Comparison of ENCODE assay signal across 10 cellular contexts in genomic region chr2:74556159-74556558, GRCh38. TPM values are rescaled to one million over a fixed set of nuclear protein-coding genes. Genes with fewer than 3 reads are reported as not detected.
DNase-seq lines count a peak whose midpoint lies in the region; ATAC-seq and TF ChIP-seq lines count a peak whose summit lies in the region.
"Had no signal": no experiment of that assay in that cellular context is flagged by ENCODE, and none has a peak within 500 bp of the region (broad histone marks: within the 10 kb centered on the region; RNA-seq: fewer than 3 reads in every experiment).

No MANE protein-coding gene starts in this region.

- intact Hi-C loops in CD4-positive, alpha-beta memory T cell (cut with micrococcal nuclease), result loop anchor here (10.0 kb wide), 1 partner anchor 161 kb away; no protein-coding TSS in a partner anchor
- intact Hi-C loops in psoas muscle (cut with DNase I) (no loop called here), posterior cingulate gyrus (cut with DNase I) (no loop called here)

- ATAC-seq in central memory CD8-positive, alpha-beta T cell (replicated peaks; ENCODE audit: extremely low read depth, poor library complexity, severe bottlenecking), result no peak
- no peak for ATAC-seq in psoas muscle
- ATAC-seq in HG03095 (IDR thresholded peaks at IDR 0.05; ENCODE audit: unreplicated experiment), result no peak
- ATAC-seq in HG02759 (IDR thresholded peaks at IDR 0.05; ENCODE audit: unreplicated experiment), result no peak

- WGBS in psoas muscle, 3 donors, result 80 to 90% (median 82%) methylated on average over 13 to 14 of the region's 14 CpGs

- TF ChIP-seq CTCF in HFFc6 (IDR thresholded peaks at IDR 0.05) (no peak), psoas muscle (IDR thresholded peaks at IDR 0.05) (no peak)

- DNase-seq in CD4-positive, alpha-beta memory T cell, result no peak
- DNase-seq in HFFc6 (no peak), psoas muscle (no peak), NCI-H1048 (lab: John Stamatoyannopoulos, UW) (no peak), posterior cingulate gyrus (no peak)
- DNase-seq in central memory CD8-positive, alpha-beta T cell (ENCODE audit: low spot score in 2 of 2), result no peak
- DNase-seq: DMS53 had no signal

- peaks cover 0 to 20% of the 10 kb centered on the region in 2 donors for H3K36me3 Mint-ChIP-seq in CD4-positive, alpha-beta memory T cell
- H3K36me3 Mint-ChIP-seq in HFFc6 (ENCODE audit: low read depth), result peaks cover 9% of the 10 kb centered on the region
- peaks cover 27% of the 10 kb centered on the region for H3K36me3 Mint-ChIP-seq in central memory CD8-positive, alpha-beta T cell (ENCODE audit: insufficient read depth)

- peaks cover 16% of the 10 kb centered on the region for H3K4me1 ChIP-seq in CD4-positive, alpha-beta memory T cell (ENCODE audit: insufficient read depth, low read length)
- H3K4me1 ChIP-seq in psoas muscle, result peaks cover 10% of the 10 kb centered on the region

- peaks cover 7 to 31% (median 19%) of the 10 kb centered on the region in 4 donors for H3K4me1 Mint-ChIP-seq in CD4-positive, alpha-beta memory T cell
- H3K4me1 Mint-ChIP-seq in HFFc6 (ENCODE audit: low read depth), result peaks cover 31% of the 10 kb centered on the region
- peaks cover 12% of the 10 kb centered on the region for H3K4me1 Mint-ChIP-seq in central memory CD8-positive, alpha-beta T cell

- H3K27me3 ChIP-seq in CD4-positive, alpha-beta memory T cell (ENCODE audit: insufficient read depth, low read length), result no peaks in the 10 kb centered on the region
- H3K27me3 ChIP-seq in psoas muscle (ENCODE audit: insufficient read depth in 3 of 3, low read length in 2 of 3), result peaks cover 0 to 56% (median 15%) of the 10 kb centered on the region in 3 donors

- no peaks in the 10 kb centered on the region for H3K9me3 ChIP-seq in CD4-positive, alpha-beta memory T cell (ENCODE audit: control insufficient read depth in 1 of 2, low read length in 2 of 2)
- no peaks in the 10 kb centered on the region for H3K9me3 ChIP-seq in psoas muscle

- H3K4me3 ChIP-seq in CD4-positive, alpha-beta memory T cell (ENCODE audit: low read length in 2 of 2), result no peak overlapping the region
- H3K4me3 ChIP-seq in psoas muscle, result peak overlapping the region; percentile 76

- peaks cover under 1 to 16% of the 10 kb centered on the region in 2 donors for H3K27me3 Mint-ChIP-seq in CD4-positive, alpha-beta memory T cell
- H3K27me3 Mint-ChIP-seq in HFFc6 (ENCODE audit: insufficient read depth), result peaks cover 7% of the 10 kb centered on the region
- peaks cover 17% of the 10 kb centered on the region for H3K27me3 Mint-ChIP-seq in central memory CD8-positive, alpha-beta T cell

- POLR2A ChIA-PET in CD4-positive, alpha-beta memory T cell (lab: Charles Lee; ENCODE audit: partially characterized antibody), result interaction anchor here (1.2 to 2.2 kb wide), 2 partner anchors 11 to 22 kb away, joined by 3 to 5 read pairs; no protein-coding TSS in a partner anchor

- CTCF ChIA-PET in CD4-positive, alpha-beta memory T cell (lab: Charles Lee; ENCODE audit: partially characterized antibody), result no interaction called here

- peak overlapping the region in 5 of 7 donors; percentile 47 to 85 (median 73) for H3K27ac Mint-ChIP-seq in CD4-positive, alpha-beta memory T cell
- no peak overlapping the region for H3K27ac Mint-ChIP-seq in HFFc6
- H3K27ac Mint-ChIP-seq in central memory CD8-positive, alpha-beta T cell (ENCODE audit: low read depth), result peak overlapping the region; percentile 49

- no peak overlapping the region for H3K27ac ChIP-seq in CD4-positive, alpha-beta memory T cell (ENCODE audit: low read depth, low read length)
- no peak overlapping the region for H3K27ac ChIP-seq in psoas muscle

- H3K9me3 Mint-ChIP-seq in CD4-positive, alpha-beta memory T cell, result peaks cover 0 to 2% (median 0%) of the 10 kb centered on the region in 8 donors
- no peaks in the 10 kb centered on the region for H3K9me3 Mint-ChIP-seq in HFFc6
- H3K9me3 Mint-ChIP-seq in central memory CD8-positive, alpha-beta T cell, result no peaks in the 10 kb centered on the region

- H3K36me3 ChIP-seq in CD4-positive, alpha-beta memory T cell (ENCODE audit: insufficient read depth, low read length), result no peaks in the 10 kb centered on the region
- H3K36me3 ChIP-seq in psoas muscle (ENCODE audit: insufficient read depth in 1 of 2, low read depth in 1 of 2), result no peaks in the 10 kb centered on the region

- H3K4me3 Mint-ChIP-seq in CD4-positive, alpha-beta memory T cell, result peak overlapping the region; percentile 31 to 98 (median 94)
- H3K4me3 Mint-ChIP-seq in HFFc6, result peak overlapping the region; percentile 50; the same call in 1 of the 2 replicates
- H3K4me3 Mint-ChIP-seq in central memory CD8-positive, alpha-beta T cell, result peak overlapping the region; percentile 88

RNA-seq across cellular contexts. Expression of gene DOK1, which starts 1.6 kb away (rescaled TPM):
- total RNA-seq in CD4-positive, alpha-beta memory T cell, result 10 to 100 TPM; 34.8 to 35.7 TPM
- polyA plus RNA-seq in CD4-positive, alpha-beta memory T cell, result 10 to 100 TPM; 14.2 to 26.8 TPM
- 10 to 100 TPM; 17.3 to 38.4 (median 31.5) TPM for total RNA-seq in HFFc6 (2021; fragmentation: NEBNext Ultra II Directional; extraction: Animal tissue kit (Norgen Biotek cat#: 25700))
- total RNA-seq in psoas muscle, result 1 to 10 TPM; 1.2 to 3.8 (median 2.0) TPM
- polyA plus RNA-seq in psoas muscle, result 1 to 10 TPM; 1.0 to 2.0 (median 1.1) TPM

RNA-seq across cellular contexts. Expression of gene LOXL3, which starts 2.4 kb away (rescaled TPM):
- total RNA-seq in CD4-positive, alpha-beta memory T cell, result under 1 TPM; 0.25 to 0.32 TPM
- not detected for polyA plus RNA-seq in CD4-positive, alpha-beta memory T cell
- 10 to 100 TPM; 59.4 to 76.5 (median 64.1) TPM for total RNA-seq in HFFc6 (2021; fragmentation: NEBNext Ultra II Directional; extraction: Animal tissue kit (Norgen Biotek cat#: 25700))
- 1 to 10 TPM in 3 of 4 donors, under 1 TPM in 1; 0.99 to 2.3 (median 1.6) TPM for total RNA-seq in psoas muscle
- under 1 TPM; 0.62 to 0.64 (median 0.64) TPM for polyA plus RNA-seq in psoas muscle

RNA-seq across cellular contexts. Expression of gene HTRA2, which starts 26.4 kb away (rescaled TPM):
- total RNA-seq in CD4-positive, alpha-beta memory T cell, result 10 to 100 TPM; 39.8 to 41.1 TPM
- 10 to 100 TPM; 22.0 to 25.7 TPM for polyA plus RNA-seq in CD4-positive, alpha-beta memory T cell
- 10 to 100 TPM; 29.7 to 43.3 (median 33.6) TPM for total RNA-seq in HFFc6 (2021; fragmentation: NEBNext Ultra II Directional; extraction: Animal tissue kit (Norgen Biotek cat#: 25700))
- total RNA-seq in psoas muscle, result 10 to 100 TPM; 23.0 to 30.9 (median 27.2) TPM
- polyA plus RNA-seq in psoas muscle, result 10 to 100 TPM; 24.2 to 54.4 (median 41.8) TPM

RNA-seq across cellular contexts. Expression of gene AUP1, which starts 26.7 kb away (rescaled TPM):
- 100 to 1,000 TPM; 153 to 158 TPM for total RNA-seq in CD4-positive, alpha-beta memory T cell
- 100 to 1,000 TPM in 1 of 2 donors, 10 to 100 TPM in 1; 91.3 to 123 TPM for polyA plus RNA-seq in CD4-positive, alpha-beta memory T cell
- total RNA-seq in HFFc6 (2021; fragmentation: NEBNext Ultra II Directional; extraction: Animal tissue kit (Norgen Biotek cat#: 25700)), result 100 to 1,000 TPM in 2 of 6 experiments, 10 to 100 TPM in 4; 81.0 to 119 (median 94.6) TPM
- total RNA-seq in psoas muscle, result 10 to 100 TPM; 56.0 to 94.7 (median 84.6) TPM
- polyA plus RNA-seq in psoas muscle, result 100 to 1,000 TPM; 123 to 205 (median 169) TPM

RNA-seq across cellular contexts. Expression of gene DQX1, which starts 30.1 kb away (rescaled TPM):
- under 1 TPM; 0.35 to 0.44 TPM for total RNA-seq in CD4-positive, alpha-beta memory T cell
- not detected for polyA plus RNA-seq in CD4-positive, alpha-beta memory T cell
- under 1 TPM in 2 of 6 experiments, not detected in 4; 0.14 to 0.40 TPM for total RNA-seq in HFFc6 (2021; fragmentation: NEBNext Ultra II Directional; extraction: Animal tissue kit (Norgen Biotek cat#: 25700))
- total RNA-seq in psoas muscle, result not detected
- polyA plus RNA-seq in psoas muscle, result under 1 TPM; 0.19 to 0.27 (median 0.27) TPM
- total RNA-seq: fibroblast of villous mesenchyme had no signal

Comparison
In these comparisons a context has a peak if more than half of its experiments do, and no peak if none do; other contexts are left out.
1. RNA of gene LOXL3, which starts 2.4 kb away (total RNA-seq): 59.4 to 76.5 TPM in HFFc6; 0.99 to 2.3 TPM in psoas muscle and 0.25 to 0.32 TPM in CD4-positive, alpha-beta memory T cell; every median in the first group is over 10 times any median in the second.
2. Peak in every context shown above with its lines, with median percentiles within 50 percentile points of each other: H3K4me3 Mint-ChIP-seq.